19 cellular contexts compared by ENCODE assay signal in the genomic region with DNA sequence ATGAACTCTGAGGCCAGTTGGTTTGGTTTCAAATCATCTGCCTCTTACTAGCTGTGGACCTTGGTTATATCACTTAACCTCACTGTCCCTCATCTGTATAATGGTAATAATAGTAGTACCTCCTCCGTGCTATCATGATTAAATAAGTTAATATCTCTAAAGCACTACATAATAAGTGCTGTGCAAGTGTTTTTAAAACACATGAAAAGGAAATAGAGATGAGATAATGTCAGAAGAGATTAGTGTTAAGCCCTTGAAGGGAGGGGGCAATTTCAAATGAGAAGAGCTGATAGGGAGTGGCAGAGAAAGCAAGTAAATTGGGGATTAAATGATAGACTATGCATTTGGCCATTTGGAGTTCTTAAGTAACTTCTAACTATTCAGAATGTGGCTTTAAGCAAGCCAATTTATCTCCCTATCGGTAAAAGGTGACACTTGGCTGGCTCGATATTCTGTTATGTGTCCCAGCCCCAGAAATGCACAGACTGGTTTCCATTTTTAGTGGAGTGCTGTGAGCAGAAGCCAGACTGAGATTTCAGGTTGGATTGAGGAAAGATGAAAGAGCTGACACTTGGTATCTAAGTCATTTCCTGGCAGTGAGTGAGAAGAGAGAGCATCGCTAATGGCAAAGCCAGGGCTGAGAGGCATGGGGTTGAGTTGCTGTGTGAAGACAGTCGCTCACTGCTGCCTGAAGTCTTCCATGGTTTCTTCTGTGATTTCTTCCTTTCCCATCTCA.
DNase-seq lines count a peak whose midpoint lies in the region; ATAC-seq and TF ChIP-seq lines count a peak whose summit lies in the region.
"Had no signal": no experiment of that assay in that cellular context is flagged by ENCODE, and none has a peak within 500 bp of the region (broad histone marks: within the 10 kb centered on the region; RNA-seq: fewer than 3 reads in every experiment).

No MANE protein-coding gene starts in this region.

- H3K36me3 Mint-ChIP-seq in progenitor cell of endocrine pancreas (ENCODE audit: insufficient read depth) = no peaks in the 10 kb centered on the region
- no peaks in the 10 kb centered on the region for H3K36me3 Mint-ChIP-seq in activated T-cell treated with anti-CD3 and anti-CD28 coated beads, Interleukin-2, amount 50 U/mL, for 4 hours (ENCODE audit: insufficient read depth)
- H3K36me3 Mint-ChIP-seq: activated naive CD8-positive, alpha-beta T cell treated with anti-CD3 and anti-CD28 coated beads for 36 hours; naive thymus-derived CD4-positive, alpha-beta T cell had no signal

- no peak for TF ChIP-seq CTCF in progenitor cell of endocrine pancreas (IDR thresholded peaks at IDR 0.05; ENCODE audit: unreplicated experiment)

- intact Hi-C loops in left ventricle myocardium superior (cut with micrococcal nuclease) = no loop called here

- H3K27me3 Mint-ChIP-seq in progenitor cell of endocrine pancreas = peaks cover 3% of the 10 kb centered on the region
- H3K27me3 Mint-ChIP-seq in activated T-cell treated with anti-CD3 and anti-CD28 coated beads, Interleukin-2, amount 50 U/mL, for 4 hours (ENCODE audit: low read depth) = no peaks in the 10 kb centered on the region

- ATAC-seq in left ventricle myocardium superior = peak; percentile 41
- ATAC-seq in HG03520 (IDR thresholded peaks at IDR 0.05; ENCODE audit: unreplicated experiment) = no peak
- ATAC-seq in activated T-cell treated with anti-CD3 and anti-CD28 coated beads, Interleukin-2, amount 50 U/mL, for 4 hours = no peak
- ATAC-seq: activated CD4-positive, alpha-beta T cell treated with anti-CD3 and anti-CD28 coated beads for 36 hours; esophagus mucosa; naive thymus-derived CD4-positive, alpha-beta T cell had no signal

- no peaks in the 10 kb centered on the region for H3K9me3 Mint-ChIP-seq in progenitor cell of endocrine pancreas (ENCODE audit: low read depth)
- peaks cover 3% of the 10 kb centered on the region for H3K9me3 Mint-ChIP-seq in activated T-cell treated with anti-CD3 and anti-CD28 coated beads, Interleukin-2, amount 50 U/mL, for 4 hours
- H3K9me3 Mint-ChIP-seq: activated naive CD8-positive, alpha-beta T cell treated with anti-CD3 and anti-CD28 coated beads for 36 hours had no signal

- H3K27ac Mint-ChIP-seq in progenitor cell of endocrine pancreas = no peak overlapping the region
- H3K27ac Mint-ChIP-seq: activated CD4-positive, alpha-beta T cell treated with anti-CD3 and anti-CD28 coated beads for 36 hours; activated naive CD8-positive, alpha-beta T cell treated with anti-CD3 and anti-CD28 coated beads for 36 hours; naive thymus-derived CD4-positive, alpha-beta T cell had no signal

- peak overlapping the region; percentile 4 for H3K4me3 Mint-ChIP-seq in progenitor cell of endocrine pancreas (ENCODE audit: low read depth)
- H3K4me3 Mint-ChIP-seq in activated T-cell treated with anti-CD3 and anti-CD28 coated beads, Interleukin-2, amount 50 U/mL, for 4 hours = no peak overlapping the region
- H3K4me3 Mint-ChIP-seq: activated CD4-positive, alpha-beta T cell treated with anti-CD3 and anti-CD28 coated beads for 36 hours; activated naive CD8-positive, alpha-beta T cell treated with anti-CD3 and anti-CD28 coated beads for 36 hours; naive thymus-derived CD4-positive, alpha-beta T cell had no signal

- H3K4me1 Mint-ChIP-seq in progenitor cell of endocrine pancreas (ENCODE audit: low read depth) = peaks cover 45% of the 10 kb centered on the region
- no peaks in the 10 kb centered on the region for H3K4me1 Mint-ChIP-seq in activated T-cell treated with anti-CD3 and anti-CD28 coated beads, Interleukin-2, amount 50 U/mL, for 4 hours (ENCODE audit: low read depth)
- H3K4me1 Mint-ChIP-seq: activated CD4-positive, alpha-beta T cell treated with anti-CD3 and anti-CD28 coated beads for 36 hours; activated naive CD8-positive, alpha-beta T cell treated with anti-CD3 and anti-CD28 coated beads for 36 hours; naive thymus-derived CD4-positive, alpha-beta T cell had no signal

- DNase-seq in EL = peak; percentile 31
- peak; percentile 15 for DNase-seq in SK-N-DZ (ENCODE audit: low spot score)
- DNase-seq in left ventricle myocardium superior = no peak
- no peak for DNase-seq in progenitor cell of endocrine pancreas (ENCODE audit: low spot score, unreplicated experiment)
- DNase-seq in cortex of kidney (lab: John Stamatoyannopoulos, UW) = no peak
- no peak for DNase-seq in activated T-cell treated with anti-CD3 and anti-CD28 coated beads, Interleukin-2, amount 50 U/mL, for 4 hours
- no peak for DNase-seq in ecto neural progenitor cell (ENCODE audit: low spot score)
- DNase-seq: activated CD4-positive, alpha-beta T cell treated with anti-CD3 and anti-CD28 coated beads for 36 hours; activated naive CD8-positive, alpha-beta T cell treated with anti-CD3 and anti-CD28 coated beads for 36 hours; DMS53; left cardiac atrium; naive thymus-derived CD4-positive, alpha-beta T cell; NCI-H1930; NCI-H69; RPMI8226; stimulated activated CD4-positive, alpha-beta T cell treated with anti-CD3 and anti-CD28 coated beads, Interleukin-4, amount 100 ng/mL, for 24 hours; T-helper 2 cell had no signal

Comparison
In these comparisons a context has a peak if more than half of its experiments do, and no peak if none do; other contexts are left out.
1. DNase-seq: peak in EL (single experiment) and SK-N-DZ (single experiment); none in left ventricle myocardium superior (single experiment), progenitor cell of endocrine pancreas (single experiment), cortex of kidney (single experiment), activated T-cell treated with anti-CD3 and anti-CD28 coated beads, Interleukin-2, amount 50 U/mL, for 4 hours (single experiment) and ecto neural progenitor cell (single experiment).